In the genomic region with DNA sequence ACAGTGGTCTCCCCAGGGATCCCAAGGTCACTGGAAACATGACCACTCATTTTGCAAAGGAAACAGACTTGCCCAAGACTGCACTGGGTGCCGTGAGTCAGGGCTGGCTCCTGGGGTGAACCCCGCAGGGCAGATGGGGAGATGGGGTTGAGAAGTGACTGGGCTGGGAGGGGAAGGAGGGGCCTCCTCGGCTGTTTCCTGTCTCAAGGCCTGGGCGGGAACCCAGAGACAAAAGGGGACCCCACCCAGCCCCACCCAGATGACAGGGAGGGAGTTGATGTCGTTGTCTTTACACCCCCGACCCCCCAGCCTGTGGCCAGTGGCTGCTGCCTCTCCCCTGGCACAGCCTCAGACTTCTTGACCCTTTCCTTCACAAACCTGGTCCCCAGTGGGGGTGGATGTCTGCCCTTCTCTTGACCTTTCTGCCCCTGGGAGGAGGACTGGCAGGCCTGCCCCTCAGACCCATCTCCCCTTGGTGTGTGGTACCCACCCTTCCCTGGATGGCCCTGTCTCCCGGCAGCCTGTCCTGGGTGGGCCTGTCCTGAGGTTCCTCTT, we compare ENCODE assay signal across 9 cellular contexts. TPM values are rescaled to one million over a fixed set of nuclear protein-coding genes. Genes with fewer than 3 reads are reported as not detected.
DNase-seq lines count a peak whose midpoint lies in the region; ATAC-seq, FAIRE-seq and TF ChIP-seq lines count a peak whose summit lies in the region.
"Had no signal": no experiment of that assay in that cellular context is flagged by ENCODE, and none has a peak within 500 bp of the region (broad histone marks: within the 10 kb centered on the region; RNA-seq: fewer than 3 reads in every experiment).

No MANE protein-coding gene starts in this region.

- TF ChIP-seq CTCF in Peyer's patch (IDR thresholded peaks at IDR 0.05): no peak

- TF ChIP-seq POLR2A in Peyer's patch (IDR thresholded peaks at IDR 0.05): no peak

- peak overlapping the region; percentile 95 to 99 (median 98) for H3K4me3 Mint-ChIP-seq in CD4-positive, alpha-beta memory T cell

- H3K27me3 ChIP-seq in CD4-positive, alpha-beta memory T cell (ENCODE audit: insufficient read depth, low read length): no peaks in the 10 kb centered on the region
- no peaks in the 10 kb centered on the region for H3K27me3 ChIP-seq in Peyer's patch

- no peak for FAIRE-seq in urothelium cell line (lab: Jason Lieb, UNC)

- H3K36me3 Mint-ChIP-seq in CD4-positive, alpha-beta memory T cell: peaks cover 14 to 70% of the 10 kb centered on the region in 2 donors

- CTCF ChIA-PET in CD4-positive, alpha-beta memory T cell (lab: Charles Lee; ENCODE audit: partially characterized antibody): interaction anchor here (0.6 to 10.6 kb wide), 7 partner anchors 19 to 157 kb away, joined by 3 to 239 read pairs (median 7); a partner anchor contains a TSS

- H3K27ac ChIP-seq in CD4-positive, alpha-beta memory T cell (ENCODE audit: low read depth, low read length): peak overlapping the region; percentile 85
- H3K27ac ChIP-seq in Peyer's patch: peak overlapping the region; percentile 54 to 85 (median 70)
- H3K27ac ChIP-seq: epithelial cell of prostate had no signal

- H3K4me1 Mint-ChIP-seq in CD4-positive, alpha-beta memory T cell: peaks cover 33 to 92% (median 60%) of the 10 kb centered on the region in 4 donors

- no peaks in the 10 kb centered on the region for H3K9me3 ChIP-seq in CD4-positive, alpha-beta memory T cell (ENCODE audit: control insufficient read depth in 1 of 2, low read length in 2 of 2)
- no peaks in the 10 kb centered on the region for H3K9me3 ChIP-seq in Peyer's patch

- DNase-seq in CD4-positive, alpha-beta memory T cell: peak; percentile 65 to 89 (median 71)
- DNase-seq in Peyer's patch (peak in 2 of 3 donors; percentile 66 to 71), urothelium cell line (ENCODE audit: low spot score) (no peak), DMS153 (lab: John Stamatoyannopoulos, UW) (no peak)
- DNase-seq in activated T-helper 1 cell treated with anti-CD3 and anti-CD28 coated beads, Interleukin-2, amount 50 U/mL, for 16 hours (ENCODE audit: low read depth in 1 of 2, low spot score in 1 of 2): peak; percentile 55 to 57
- DNase-seq in stimulated activated CD4-positive, alpha-beta T cell treated with anti-CD3 and anti-CD28 coated beads, Interleukin-12 subunit alpha, Interleukin-12 subunit beta, amount 100 ng/mL, for 4 hours: peak; percentile 63

- peak overlapping the region; percentile 67 to 77 for H3K4me3 ChIP-seq in CD4-positive, alpha-beta memory T cell (ENCODE audit: low read length in 2 of 2)
- H3K4me3 ChIP-seq in Peyer's patch: peak overlapping the region; percentile 28 to 44 (median 36)

- no peaks in the 10 kb centered on the region for H3K9me3 Mint-ChIP-seq in CD4-positive, alpha-beta memory T cell

- peak overlapping the region; percentile 96 to 99 (median 98) for H3K27ac Mint-ChIP-seq in CD4-positive, alpha-beta memory T cell

- no peaks in the 10 kb centered on the region for H3K27me3 Mint-ChIP-seq in CD4-positive, alpha-beta memory T cell

- POLR2A ChIA-PET in CD4-positive, alpha-beta memory T cell (lab: Charles Lee; ENCODE audit: partially characterized antibody): interaction anchor here (0.7 to 21.9 kb wide), 12 partner anchors 13 to 1327 kb away, joined by 3 to 551 read pairs (median 8); a partner anchor contains a TSS

- ATAC-seq in GM18858 (IDR thresholded peaks at IDR 0.05; ENCODE audit: unreplicated experiment) (no peak), HG02970 (IDR thresholded peaks at IDR 0.05; ENCODE audit: low FRiP score, unreplicated experiment) (no peak)

- H3K4me1 ChIP-seq in CD4-positive, alpha-beta memory T cell (ENCODE audit: insufficient read depth, low read length): peaks cover 79% of the 10 kb centered on the region
- peaks cover 0 to 24% (median 11%) of the 10 kb centered on the region in 4 donors for H3K4me1 ChIP-seq in Peyer's patch

- intact Hi-C loops in CD4-positive, alpha-beta memory T cell (cut with micrococcal nuclease): loop anchor here (1.0 kb wide), 1 partner anchor 9 kb away; no protein-coding TSS in a partner anchor

- peaks cover 47% of the 10 kb centered on the region for H3K36me3 ChIP-seq in CD4-positive, alpha-beta memory T cell (ENCODE audit: insufficient read depth, low read length)
- peaks cover 0 to 8% (median 0%) of the 10 kb centered on the region in 3 donors for H3K36me3 ChIP-seq in Peyer's patch

RNA-seq across cellular contexts. Expression of a gene that starts 1.4 kb away (rescaled TPM):
- 10 to 100 TPM; 92.9 to 94.2 TPM for total RNA-seq in CD4-positive, alpha-beta memory T cell
- polyA plus RNA-seq in CD4-positive, alpha-beta memory T cell: 100 to 1,000 TPM; 143 to 168 TPM
- total RNA-seq in Peyer's patch: 10 to 100 TPM in 1 of 4 donors, 1 to 10 TPM in 3; 2.7 to 14.9 (median 5.0) TPM

RNA-seq across cellular contexts. Expression of a gene that starts 22.6 kb away (rescaled TPM):
- 100 to 1,000 TPM; 192 to 200 TPM for total RNA-seq in CD4-positive, alpha-beta memory T cell
- polyA plus RNA-seq in CD4-positive, alpha-beta memory T cell: 10 to 100 TPM; 82.1 to 91.9 TPM
- total RNA-seq in Peyer's patch: 10 to 100 TPM; 23.3 to 49.5 (median 32.5) TPM

Comparison
In these comparisons a context has a peak if more than half of its experiments do, and no peak if none do; other contexts are left out.
1. DNase-seq: peak in CD4-positive, alpha-beta memory T cell (5 of 5), Peyer's patch (2 of 3), activated T-helper 1 cell treated with anti-CD3 and anti-CD28 coated beads, Interleukin-2, amount 50 U/mL, for 16 hours (2 of 2) and stimulated activated CD4-positive, alpha-beta T cell treated with anti-CD3 and anti-CD28 coated beads, Interleukin-12 subunit alpha, Interleukin-12 subunit beta, amount 100 ng/mL, for 4 hours (single experiment); none in urothelium cell line (single experiment) and DMS153 (single experiment).
2. RNA of a gene that starts 1.4 kb away (total RNA-seq): 92.9 to 94.2 TPM in CD4-positive, alpha-beta memory T cell; 2.7 to 14.9 TPM in Peyer's patch; every median in the first group is over 4 times any median in the second.